Comparison of ENCODE assay signal across 19 cellular contexts in the genomic region with DNA sequence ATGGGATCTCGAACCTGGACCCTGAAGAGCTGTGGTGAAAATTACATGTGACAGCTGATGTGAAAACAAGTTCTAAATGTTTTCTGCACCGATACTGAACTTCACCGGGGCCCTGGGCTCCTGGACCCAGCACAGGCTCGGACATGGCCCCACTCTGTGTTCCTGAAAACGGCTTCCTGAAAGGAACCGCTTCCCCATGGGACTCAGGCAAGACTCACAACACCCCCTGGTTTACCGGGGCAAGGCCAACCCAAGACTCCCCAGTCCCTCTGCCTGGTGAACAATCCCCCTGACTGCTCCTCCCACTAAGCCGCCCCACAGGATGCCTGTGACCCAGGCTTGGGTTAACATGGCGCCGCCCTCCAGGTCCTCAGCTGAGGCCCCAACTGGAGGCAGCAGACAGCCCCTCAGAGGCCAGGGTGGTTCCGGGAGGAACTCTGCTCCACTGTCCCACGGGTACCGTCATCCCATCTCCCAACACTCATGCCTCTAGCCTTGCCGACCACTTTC.
DNase-seq lines count a peak whose midpoint lies in the region; ATAC-seq and TF ChIP-seq lines count a peak whose summit lies in the region.
"Had no signal": no experiment of that assay in that cellular context is flagged by ENCODE, and none has a peak within 500 bp of the region (broad histone marks: within the 10 kb centered on the region; RNA-seq: fewer than 3 reads in every experiment).

No MANE protein-coding gene starts in this region.

- intact Hi-C loops in upper lobe of right lung (cut with DNase I), result no loop called here

- peak; percentile 45 for DNase-seq in activated effector memory CD4-positive, alpha-beta T cell treated with anti-CD3 and anti-CD28 coated beads, Interleukin-2, amount 50 U/mL, for 16 hours
- DNase-seq in activated effector memory CD4-positive, alpha-beta T cell treated with Interleukin-2 at 50 U/mL for 16 hours, result no peak
- DNase-seq in osteoblast (ENCODE audit: insufficient read length, low spot score, missing footprints) (peak; percentile 74), upper lobe of right lung (peak; percentile 52), GM19240 (ENCODE audit: insufficient read length, low spot score) (no peak)
- DNase-seq: CD4-positive, alpha-beta T cell; CD8-positive, alpha-beta memory T cell; DMS 273 treated with DMSO at 0.1 percent for 48 hours; DMS79; EL; GDM1; H9 had no signal

- H3K36me3 ChIP-seq in osteoblast (ENCODE audit: insufficient read depth, low read length) (no peaks in the 10 kb centered on the region), upper lobe of right lung (no peaks in the 10 kb centered on the region)
- H3K36me3 ChIP-seq: BLaER1 had no signal

- no peaks in the 10 kb centered on the region for H4K20me1 ChIP-seq in osteoblast (ENCODE audit: insufficient read depth, low read length)
- H4K20me1 ChIP-seq: BLaER1 had no signal

- no peaks in the 10 kb centered on the region for H3K79me2 ChIP-seq in osteoblast (ENCODE audit: insufficient read depth, low read length)

- H3K9me3 ChIP-seq in osteoblast (ENCODE audit: low read depth, low read length) (no peaks in the 10 kb centered on the region), upper lobe of right lung (no peaks in the 10 kb centered on the region)
- H3K9me3 ChIP-seq: BLaER1 had no signal

- H3K27ac ChIP-seq in osteoblast (ENCODE audit: low read depth, low read length) (no peak overlapping the region), upper lobe of right lung (no peak overlapping the region)
- H3K27ac ChIP-seq: 22Rv1, BLaER1, C4-2B had no signal

- H3K4me1 ChIP-seq in osteoblast (ENCODE audit: insufficient read depth, low read length) (no peaks in the 10 kb centered on the region), upper lobe of right lung (no peaks in the 10 kb centered on the region)
- H3K4me1 ChIP-seq: BLaER1 had no signal

- H2AFZ ChIP-seq in osteoblast (ENCODE audit: low read length), result no peak overlapping the region
- H2AFZ ChIP-seq: GM23338 had no signal

- H3K27me3 ChIP-seq in osteoblast (ENCODE audit: insufficient read depth, low read length), result no peaks in the 10 kb centered on the region
- no peaks in the 10 kb centered on the region for H3K27me3 ChIP-seq in upper lobe of right lung
- H3K27me3 ChIP-seq: BLaER1 had no signal

- no peak overlapping the region for H3K4me2 ChIP-seq in osteoblast (ENCODE audit: insufficient read depth, low read length)
- H3K4me2 ChIP-seq: BLaER1, GM23338 had no signal

- TF ChIP-seq CTCF in osteoblast (IDR thresholded peaks at IDR 0.05; ENCODE audit: extremely low read depth, low read depth, low read length), result no peak
- TF ChIP-seq CTCF in upper lobe of right lung (IDR thresholded peaks at IDR 0.05), result no peak

- H3K4me3 ChIP-seq in osteoblast (ENCODE audit: insufficient read depth, low read length) (no peak overlapping the region), upper lobe of right lung (no peak overlapping the region)
- H3K4me3 ChIP-seq: BLaER1, GM12878, GM23338 had no signal

- ATAC-seq in upper lobe of right lung (no peak), HG03378 (IDR thresholded peaks at IDR 0.05; ENCODE audit: unreplicated experiment) (no peak)
- ATAC-seq: GM12878, GM23338, HCT116 had no signal

Comparison
In these comparisons a context has a peak if more than half of its experiments do, and no peak if none do; other contexts are left out.
1. DNase-seq: peak in activated effector memory CD4-positive, alpha-beta T cell treated with anti-CD3 and anti-CD28 coated beads, Interleukin-2, amount 50 U/mL, for 16 hours (single experiment), osteoblast (single experiment) and upper lobe of right lung (single experiment); none in activated effector memory CD4-positive, alpha-beta T cell treated with Interleukin-2 at 50 U/mL for 16 hours (single experiment) and GM19240 (single experiment).